3 cellular contexts compared by ENCODE assay signal in genomic region chr19:50204811-50205675, GRCh38.
TF ChIP-seq lines count a peak whose summit lies in the region.

No MANE protein-coding gene starts in this region.

TF ChIP-seq in SK-N-SH, 30 proteins besides CTCF, POLR2A, EP300 and RAD21 (continued from another document):
- no peak for TF ChIP-seq MAX (IDR thresholded peaks at IDR 0.05; ENCODE audit: low read depth)
- no peak for TF ChIP-seq YY1 (IDR thresholded peaks at IDR 0.05; ENCODE audit: low read depth)
- TF ChIP-seq, protein P1, sequence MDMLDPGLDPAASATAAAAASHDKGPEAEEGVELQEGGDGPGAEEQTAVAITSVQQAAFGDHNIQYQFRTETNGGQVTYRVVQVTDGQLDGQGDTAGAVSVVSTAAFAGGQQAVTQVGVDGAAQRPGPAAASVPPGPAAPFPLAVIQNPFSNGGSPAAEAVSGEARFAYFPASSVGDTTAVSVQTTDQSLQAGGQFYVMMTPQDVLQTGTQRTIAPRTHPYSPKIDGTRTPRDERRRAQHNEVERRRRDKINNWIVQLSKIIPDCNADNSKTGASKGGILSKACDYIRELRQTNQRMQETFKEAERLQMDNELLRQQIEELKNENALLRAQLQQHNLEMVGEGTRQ (IDR thresholded peaks at IDR 0.05; ENCODE audit: borderline replicate concordance, low read depth, low read length) = no peak
- no peak for TF ChIP-seq ELF1 (IDR thresholded peaks at IDR 0.05)
- no peak for TF ChIP-seq NFIC (IDR thresholded peaks at IDR 0.05; ENCODE audit: borderline replicate concordance)
- TF ChIP-seq TAF1 (IDR thresholded peaks at IDR 0.05; ENCODE audit: borderline replicate concordance, low read depth, low read length) = no peak
- TF ChIP-seq FOSL2 (IDR thresholded peaks at IDR 0.05; ENCODE audit: borderline replicate concordance, low read depth) = no peak

TF ChIP-seq in SK-N-SH treated with all-trans-retinoic acid at 6 μM for 48 hours, 23 proteins besides CTCF, POLR2A, EP300 and RAD21 (continued from another document):
- TF ChIP-seq, protein P2, sequence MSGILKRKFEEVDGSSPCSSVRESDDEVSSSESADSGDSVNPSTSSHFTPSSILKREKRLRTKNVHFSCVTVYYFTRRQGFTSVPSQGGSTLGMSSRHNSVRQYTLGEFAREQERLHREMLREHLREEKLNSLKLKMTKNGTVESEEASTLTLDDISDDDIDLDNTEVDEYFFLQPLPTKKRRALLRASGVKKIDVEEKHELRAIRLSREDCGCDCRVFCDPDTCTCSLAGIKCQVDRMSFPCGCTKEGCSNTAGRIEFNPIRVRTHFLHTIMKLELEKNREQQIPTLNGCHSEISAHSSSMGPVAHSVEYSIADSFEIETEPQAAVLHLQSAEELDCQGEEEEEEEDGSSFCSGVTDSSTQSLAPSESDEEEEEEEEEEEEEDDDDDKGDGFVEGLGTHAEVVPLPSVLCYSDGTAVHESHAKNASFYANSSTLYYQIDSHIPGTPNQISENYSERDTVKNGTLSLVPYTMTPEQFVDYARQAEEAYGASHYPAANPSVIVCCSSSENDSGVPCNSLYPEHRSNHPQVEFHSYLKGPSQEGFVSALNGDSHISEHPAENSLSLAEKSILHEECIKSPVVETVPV (CRISPR knock-in tag; IDR thresholded peaks at IDR 0.05) = no peak
- no peak for TF ChIP-seq PPARA (CRISPR knock-in tag; IDR thresholded peaks at IDR 0.05; ENCODE audit: borderline replicate concordance)

TF ChIP-seq in WTC11, 78 proteins besides CTCF, POLR2A, EP300 and RAD21 (continued from another document and continues in another):
- peak; percentile 95 for TF ChIP-seq ZBTB21 (CRISPR knock-in tag; IDR thresholded peaks at IDR 0.05; ENCODE audit: borderline replicate concordance)
- no peak for TF ChIP-seq TCF7 (CRISPR knock-in tag; IDR thresholded peaks at IDR 0.05; ENCODE audit: low read depth)
- TF ChIP-seq, protein P3, sequence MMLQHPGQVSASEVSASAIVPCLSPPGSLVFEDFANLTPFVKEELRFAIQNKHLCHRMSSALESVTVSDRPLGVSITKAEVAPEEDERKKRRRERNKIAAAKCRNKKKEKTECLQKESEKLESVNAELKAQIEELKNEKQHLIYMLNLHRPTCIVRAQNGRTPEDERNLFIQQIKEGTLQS (CRISPR knock-in tag; conservative IDR thresholded peaks at IDR 0.05) = no peak
- TF ChIP-seq, protein P4, sequence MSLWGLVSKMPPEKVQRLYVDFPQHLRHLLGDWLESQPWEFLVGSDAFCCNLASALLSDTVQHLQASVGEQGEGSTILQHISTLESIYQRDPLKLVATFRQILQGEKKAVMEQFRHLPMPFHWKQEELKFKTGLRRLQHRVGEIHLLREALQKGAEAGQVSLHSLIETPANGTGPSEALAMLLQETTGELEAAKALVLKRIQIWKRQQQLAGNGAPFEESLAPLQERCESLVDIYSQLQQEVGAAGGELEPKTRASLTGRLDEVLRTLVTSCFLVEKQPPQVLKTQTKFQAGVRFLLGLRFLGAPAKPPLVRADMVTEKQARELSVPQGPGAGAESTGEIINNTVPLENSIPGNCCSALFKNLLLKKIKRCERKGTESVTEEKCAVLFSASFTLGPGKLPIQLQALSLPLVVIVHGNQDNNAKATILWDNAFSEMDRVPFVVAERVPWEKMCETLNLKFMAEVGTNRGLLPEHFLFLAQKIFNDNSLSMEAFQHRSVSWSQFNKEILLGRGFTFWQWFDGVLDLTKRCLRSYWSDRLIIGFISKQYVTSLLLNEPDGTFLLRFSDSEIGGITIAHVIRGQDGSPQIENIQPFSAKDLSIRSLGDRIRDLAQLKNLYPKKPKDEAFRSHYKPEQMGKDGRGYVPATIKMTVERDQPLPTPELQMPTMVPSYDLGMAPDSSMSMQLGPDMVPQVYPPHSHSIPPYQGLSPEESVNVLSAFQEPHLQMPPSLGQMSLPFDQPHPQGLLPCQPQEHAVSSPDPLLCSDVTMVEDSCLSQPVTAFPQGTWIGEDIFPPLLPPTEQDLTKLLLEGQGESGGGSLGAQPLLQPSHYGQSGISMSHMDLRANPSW (CRISPR knock-in tag; conservative IDR thresholded peaks at IDR 0.05; ENCODE audit: low read depth) = no peak
- no peak for TF ChIP-seq FOXP1 (CRISPR knock-in tag; IDR thresholded peaks at IDR 0.05; ENCODE audit: borderline replicate concordance)
- no peak for TF ChIP-seq ZNF121 (CRISPR knock-in tag; IDR thresholded peaks at IDR 0.05)
- TF ChIP-seq RELA (CRISPR knock-in tag; IDR thresholded peaks at IDR 0.05; ENCODE audit: borderline replicate concordance) = no peak
- TF ChIP-seq, protein P5, sequence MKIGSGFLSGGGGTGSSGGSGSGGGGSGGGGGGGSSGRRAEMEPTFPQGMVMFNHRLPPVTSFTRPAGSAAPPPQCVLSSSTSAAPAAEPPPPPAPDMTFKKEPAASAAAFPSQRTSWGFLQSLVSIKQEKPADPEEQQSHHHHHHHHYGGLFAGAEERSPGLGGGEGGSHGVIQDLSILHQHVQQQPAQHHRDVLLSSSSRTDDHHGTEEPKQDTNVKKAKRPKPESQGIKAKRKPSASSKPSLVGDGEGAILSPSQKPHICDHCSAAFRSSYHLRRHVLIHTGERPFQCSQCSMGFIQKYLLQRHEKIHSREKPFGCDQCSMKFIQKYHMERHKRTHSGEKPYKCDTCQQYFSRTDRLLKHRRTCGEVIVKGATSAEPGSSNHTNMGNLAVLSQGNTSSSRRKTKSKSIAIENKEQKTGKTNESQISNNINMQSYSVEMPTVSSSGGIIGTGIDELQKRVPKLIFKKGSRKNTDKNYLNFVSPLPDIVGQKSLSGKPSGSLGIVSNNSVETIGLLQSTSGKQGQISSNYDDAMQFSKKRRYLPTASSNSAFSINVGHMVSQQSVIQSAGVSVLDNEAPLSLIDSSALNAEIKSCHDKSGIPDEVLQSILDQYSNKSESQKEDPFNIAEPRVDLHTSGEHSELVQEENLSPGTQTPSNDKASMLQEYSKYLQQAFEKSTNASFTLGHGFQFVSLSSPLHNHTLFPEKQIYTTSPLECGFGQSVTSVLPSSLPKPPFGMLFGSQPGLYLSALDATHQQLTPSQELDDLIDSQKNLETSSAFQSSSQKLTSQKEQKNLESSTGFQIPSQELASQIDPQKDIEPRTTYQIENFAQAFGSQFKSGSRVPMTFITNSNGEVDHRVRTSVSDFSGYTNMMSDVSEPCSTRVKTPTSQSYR (CRISPR knock-in tag; IDR thresholded peaks at IDR 0.05) = no peak; the same call in 1 of the 2 replicates
- no peak for TF ChIP-seq MXD4 (CRISPR knock-in tag; IDR thresholded peaks at IDR 0.05; ENCODE audit: borderline replicate concordance)
- TF ChIP-seq, protein P6, sequence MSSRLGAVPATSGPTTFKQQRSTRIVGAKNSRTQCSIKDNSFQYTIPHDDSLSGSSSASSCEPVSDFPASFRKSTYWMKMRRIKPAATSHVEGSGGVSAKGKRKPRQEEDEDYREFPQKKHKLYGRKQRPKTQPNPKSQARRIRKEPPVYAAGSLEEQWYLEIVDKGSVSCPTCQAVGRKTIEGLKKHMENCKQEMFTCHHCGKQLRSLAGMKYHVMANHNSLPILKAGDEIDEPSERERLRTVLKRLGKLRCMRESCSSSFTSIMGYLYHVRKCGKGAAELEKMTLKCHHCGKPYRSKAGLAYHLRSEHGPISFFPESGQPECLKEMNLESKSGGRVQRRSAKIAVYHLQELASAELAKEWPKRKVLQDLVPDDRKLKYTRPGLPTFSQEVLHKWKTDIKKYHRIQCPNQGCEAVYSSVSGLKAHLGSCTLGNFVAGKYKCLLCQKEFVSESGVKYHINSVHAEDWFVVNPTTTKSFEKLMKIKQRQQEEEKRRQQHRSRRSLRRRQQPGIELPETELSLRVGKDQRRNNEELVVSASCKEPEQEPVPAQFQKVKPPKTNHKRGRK (CRISPR knock-in tag; IDR thresholded peaks at IDR 0.05; ENCODE audit: borderline replicate concordance) = no peak
- TF ChIP-seq, protein P7, sequence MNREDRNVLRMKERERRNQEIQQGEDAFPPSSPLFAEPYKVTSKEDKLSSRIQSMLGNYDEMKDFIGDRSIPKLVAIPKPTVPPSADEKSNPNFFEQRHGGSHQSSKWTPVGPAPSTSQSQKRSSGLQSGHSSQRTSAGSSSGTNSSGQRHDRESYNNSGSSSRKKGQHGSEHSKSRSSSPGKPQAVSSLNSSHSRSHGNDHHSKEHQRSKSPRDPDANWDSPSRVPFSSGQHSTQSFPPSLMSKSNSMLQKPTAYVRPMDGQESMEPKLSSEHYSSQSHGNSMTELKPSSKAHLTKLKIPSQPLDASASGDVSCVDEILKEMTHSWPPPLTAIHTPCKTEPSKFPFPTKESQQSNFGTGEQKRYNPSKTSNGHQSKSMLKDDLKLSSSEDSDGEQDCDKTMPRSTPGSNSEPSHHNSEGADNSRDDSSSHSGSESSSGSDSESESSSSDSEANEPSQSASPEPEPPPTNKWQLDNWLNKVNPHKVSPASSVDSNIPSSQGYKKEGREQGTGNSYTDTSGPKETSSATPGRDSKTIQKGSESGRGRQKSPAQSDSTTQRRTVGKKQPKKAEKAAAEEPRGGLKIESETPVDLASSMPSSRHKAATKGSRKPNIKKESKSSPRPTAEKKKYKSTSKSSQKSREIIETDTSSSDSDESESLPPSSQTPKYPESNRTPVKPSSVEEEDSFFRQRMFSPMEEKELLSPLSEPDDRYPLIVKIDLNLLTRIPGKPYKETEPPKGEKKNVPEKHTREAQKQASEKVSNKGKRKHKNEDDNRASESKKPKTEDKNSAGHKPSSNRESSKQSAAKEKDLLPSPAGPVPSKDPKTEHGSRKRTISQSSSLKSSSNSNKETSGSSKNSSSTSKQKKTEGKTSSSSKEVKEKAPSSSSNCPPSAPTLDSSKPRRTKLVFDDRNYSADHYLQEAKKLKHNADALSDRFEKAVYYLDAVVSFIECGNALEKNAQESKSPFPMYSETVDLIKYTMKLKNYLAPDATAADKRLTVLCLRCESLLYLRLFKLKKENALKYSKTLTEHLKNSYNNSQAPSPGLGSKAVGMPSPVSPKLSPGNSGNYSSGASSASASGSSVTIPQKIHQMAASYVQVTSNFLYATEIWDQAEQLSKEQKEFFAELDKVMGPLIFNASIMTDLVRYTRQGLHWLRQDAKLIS (CRISPR knock-in tag; IDR thresholded peaks at IDR 0.05; ENCODE audit: borderline replicate concordance) = no peak
- no peak for TF ChIP-seq RORB (CRISPR knock-in tag; IDR thresholded peaks at IDR 0.05)
- TF ChIP-seq HMGXB4 (CRISPR knock-in tag; IDR thresholded peaks at IDR 0.05) = no peak
- 0 out of 2 replicates have a peak, but pooled peaks have one; percentile 27 for TF ChIP-seq E2F1 (CRISPR knock-in tag; IDR thresholded peaks at IDR 0.05)
- no peak for TF ChIP-seq CBFB (CRISPR knock-in tag; IDR thresholded peaks at IDR 0.05; ENCODE audit: low read depth)
- no peak for TF ChIP-seq NFATC4 (CRISPR knock-in tag; IDR thresholded peaks at IDR 0.05)
- no peak for TF ChIP-seq ETV6 (CRISPR knock-in tag; IDR thresholded peaks at IDR 0.05)
- peak; percentile 57; the same call in 1 of the 2 replicates for TF ChIP-seq MAX (CRISPR knock-in tag; IDR thresholded peaks at IDR 0.05)
- no peak for TF ChIP-seq ZNF425 (CRISPR knock-in tag; conservative IDR thresholded peaks at IDR 0.05)
- TF ChIP-seq FOXJ3 (CRISPR knock-in tag; IDR thresholded peaks at IDR 0.05; ENCODE audit: borderline replicate concordance) = no peak
- no peak for TF ChIP-seq PRDM15 (CRISPR knock-in tag; IDR thresholded peaks at IDR 0.05)
